ENCODE assay signal across 12 cellular contexts in the genomic region with DNA sequence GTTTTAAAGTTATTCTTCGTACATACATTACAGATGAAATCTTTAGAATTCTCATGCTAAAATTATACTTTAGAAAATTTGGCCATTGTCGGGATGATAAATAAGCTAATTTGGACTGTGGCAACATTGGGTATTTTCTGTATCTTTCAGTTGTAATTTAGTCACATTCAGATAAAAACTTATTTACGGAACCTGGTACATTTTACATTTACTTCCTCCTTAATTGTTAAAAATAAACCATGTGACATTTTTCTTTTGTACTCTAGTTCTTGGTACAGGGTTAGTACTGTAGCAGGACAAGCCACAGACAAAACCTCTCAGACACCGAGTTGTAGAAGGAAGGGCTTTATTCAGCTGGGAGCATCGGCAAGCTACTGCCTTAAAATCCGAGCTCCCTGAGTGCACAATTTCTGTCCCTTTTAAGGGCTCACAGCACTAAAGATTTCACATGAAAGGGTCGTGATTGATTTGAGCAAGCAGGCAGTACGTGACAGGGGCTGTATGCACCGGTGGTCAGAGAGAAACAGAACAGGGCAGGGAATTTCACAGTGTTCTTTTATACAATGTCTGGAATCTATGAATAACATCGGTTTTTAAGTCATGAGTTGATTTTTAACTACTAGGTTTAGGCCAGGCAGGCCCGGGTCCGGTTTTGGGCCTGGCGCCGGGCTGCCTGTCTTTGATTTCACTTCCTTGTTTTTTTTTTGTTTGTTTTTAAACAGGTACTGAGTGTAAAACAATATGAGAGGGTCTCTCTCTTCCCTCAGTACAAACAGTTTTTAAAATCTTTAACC. TPM values are rescaled to one million over a fixed set of nuclear protein-coding genes. Genes with fewer than 3 reads are reported as not detected.
A peak's percentile ranks its signal among the peaks of the same experiment; 100 is the strongest.
DNase-seq lines count a peak whose midpoint lies in the region; ATAC-seq, FAIRE-seq and TF ChIP-seq lines count a peak whose summit lies in the region.
"Not testable (repeated sequence)": the region's sequence is repeated elsewhere in the genome, so short reads cannot be mapped to it uniquely, and the experiment has no call there.
"Had no signal": no experiment of that assay in that cellular context is flagged by ENCODE, and none has a peak within 500 bp of the region (broad histone marks: within the 10 kb centered on the region; RNA-seq: fewer than 3 reads in every experiment).

No MANE protein-coding gene starts in this region.

- peak overlapping the region; percentile 81 for H3K27ac Mint-ChIP-seq in activated CD4-positive, alpha-beta T cell treated with anti-CD3 and anti-CD28 coated beads, Interleukin-2, amount 10 ng/mL, durations not matched to agents 24 days and 14 days
- H3K27ac Mint-ChIP-seq in astrocyte (ENCODE audit: unreplicated experiment) = peak overlapping the region; percentile 79

- peak overlapping the region; percentile 96 for H3K4me3 ChIP-seq in DOHH2 (ENCODE audit: low read length)
- not testable (repeated sequence) for H3K4me3 ChIP-seq in astrocyte (ENCODE audit: insufficient read depth, low read depth, low read length); mesenchymal stem cell (ENCODE audit: insufficient read depth in 1 of 2, low read depth in 1 of 2, low read length in 2 of 2)
- peak overlapping the region; percentile 2 to 34 (median 22) for H3K4me3 ChIP-seq in esophagus muscularis mucosa
- peak overlapping the region in 3 of 4 donors; percentile 27 to 44 (median 41) for H3K4me3 ChIP-seq in upper lobe of left lung

- not testable (repeated sequence) for H4K20me1 ChIP-seq in DOHH2 (ENCODE audit: control insufficient read depth, insufficient read depth, low read depth, low read length); astrocyte (ENCODE audit: insufficient read depth, low read length)

- H3K79me1 ChIP-seq in mesenchymal stem cell (replicated peaks; ENCODE audit: low read length, poor library complexity, severe bottlenecking) = not testable (repeated sequence)

- not testable (repeated sequence) for H3K9me3 ChIP-seq in DOHH2 (ENCODE audit: control insufficient read depth, insufficient read depth, low read length); astrocyte (ENCODE audit: insufficient read depth, low read depth, low read length); esophagus muscularis mucosa; mesenchymal stem cell (ENCODE audit: control insufficient read depth, low read length); upper lobe of left lung

- H3K27ac ChIP-seq in DOHH2 (ENCODE audit: low read depth, low read length) (peak overlapping the region; percentile 81), esophagus muscularis mucosa (replicated peaks in 1 of 4) (peak overlapping the region in 3 of 4 donors; percentile 10 to 69 (median 26)), mesenchymal stem cell (ENCODE audit: low read length, poor library complexity, severe bottlenecking) (peak overlapping the region; percentile 85), upper lobe of left lung (peak overlapping the region; percentile 55 to 97 (median 88))
- not testable (repeated sequence) for H3K27ac ChIP-seq in astrocyte (ENCODE audit: low read depth, low read length)

- not testable (repeated sequence) for H3K23ac ChIP-seq in mesenchymal stem cell (ENCODE audit: low read length in 2 of 2)

- peaks cover 54% of the 10 kb centered on the region for H3K36me3 Mint-ChIP-seq in activated CD4-positive, alpha-beta T cell treated with anti-CD3 and anti-CD28 coated beads, Interleukin-2, amount 10 ng/mL, durations not matched to agents 24 days and 14 days (ENCODE audit: low read depth)
- peaks cover 11% of the 10 kb centered on the region for H3K36me3 Mint-ChIP-seq in astrocyte (ENCODE audit: low read depth, unreplicated experiment)

- H3K14ac ChIP-seq in mesenchymal stem cell (ENCODE audit: low read length in 2 of 2) = not testable (repeated sequence)

- 83% methylated on average over 14 of the region's 14 CpGs for WGBS in esophagus muscularis mucosa
- 95% methylated on average over 12 of the region's 14 CpGs for WGBS in mesenchymal stem cell
- WGBS in upper lobe of left lung, 2 donors = 58 to 64% methylated on average over 14 of the region's 14 CpGs

- not testable (repeated sequence) for H3K4ac ChIP-seq in mesenchymal stem cell (ENCODE audit: low read depth in 1 of 2, low read length in 2 of 2)

- not testable (repeated sequence) for H3K27me3 ChIP-seq in DOHH2 (ENCODE audit: control insufficient read depth, low read length); astrocyte (ENCODE audit: insufficient read depth, low read length); esophagus muscularis mucosa; mesenchymal stem cell (ENCODE audit: control insufficient read depth in 1 of 2, insufficient read depth in 1 of 2, low read length in 2 of 2); upper lobe of left lung

- DNase-seq in NOMO-1 treated with DMSO at 0.1 percent for 48 hours (lab: John Stamatoyannopoulos, UW; ENCODE audit: unreplicated experiment) = peak; percentile 15
- DNase-seq in activated CD4-positive, alpha-beta T cell treated with anti-CD3 and anti-CD28 coated beads, Interleukin-2, amount 10 ng/mL, durations not matched to agents 24 days and 14 days; astrocyte (ENCODE audit: low read depth); esophagus muscularis mucosa (ENCODE audit: extremely low spot score); mesenchymal stem cell; upper lobe of left lung: not testable (repeated sequence)
- peak; percentile 82 for DNase-seq in renal cortical epithelial cell (ENCODE audit: low read depth)

- peaks cover 50% of the 10 kb centered on the region for H3K4me1 Mint-ChIP-seq in activated CD4-positive, alpha-beta T cell treated with anti-CD3 and anti-CD28 coated beads, Interleukin-2, amount 10 ng/mL, durations not matched to agents 24 days and 14 days
- peaks cover 24% of the 10 kb centered on the region for H3K4me1 Mint-ChIP-seq in astrocyte (ENCODE audit: low read depth, unreplicated experiment)

- intact Hi-C loops in activated CD4-positive, alpha-beta T cell treated with anti-CD3 and anti-CD28 coated beads, Interleukin-2, amount 10 ng/mL, durations not matched to agents 24 days and 14 days (cut with micrococcal nuclease) = not testable (repeated sequence)
- intact Hi-C loops in esophagus muscularis mucosa (cut with DNase I) = loop anchor here (10.0 kb wide), 1 partner anchor 306 kb away; no protein-coding TSS in a partner anchor

- not testable (repeated sequence) for H4K91ac ChIP-seq in mesenchymal stem cell (ENCODE audit: low read length)

- peaks cover 79% of the 10 kb centered on the region for H3K79me2 ChIP-seq in DOHH2 (ENCODE audit: control insufficient read depth, low read length)
- peaks cover 38% of the 10 kb centered on the region for H3K79me2 ChIP-seq in astrocyte (ENCODE audit: insufficient read depth, low read length)

- not testable (repeated sequence) for TF ChIP-seq POLR2A in esophagus muscularis mucosa (IDR thresholded peaks at IDR 0.05; ENCODE audit: low read depth)
- TF ChIP-seq POLR2A in upper lobe of left lung (IDR thresholded peaks at IDR 0.05) = peak in 1 of 4 donors; percentile 33

- H3K36me3 ChIP-seq in DOHH2 (ENCODE audit: control insufficient read depth, low read length) = peaks cover 58% of the 10 kb centered on the region
- peaks cover 21% of the 10 kb centered on the region for H3K36me3 ChIP-seq in astrocyte (ENCODE audit: insufficient read depth, low read length)
- H3K36me3 ChIP-seq in esophagus muscularis mucosa = peaks cover 36 to 52% (median 45%) of the 10 kb centered on the region in 4 donors
- H3K36me3 ChIP-seq in mesenchymal stem cell (ENCODE audit: control insufficient read depth in 1 of 2, insufficient read depth in 2 of 2, low read depth in 1 of 2, low read length in 2 of 2) = peaks cover 18 to 39% of the 10 kb centered on the region in 2 experiments
- H3K36me3 ChIP-seq in upper lobe of left lung = peaks cover 20 to 48% (median 35%) of the 10 kb centered on the region in 4 donors

- peaks cover 17% of the 10 kb centered on the region for H3F3A ChIP-seq in DOHH2 (ENCODE audit: control insufficient read depth, insufficient read depth)

- H2BK120ac ChIP-seq in mesenchymal stem cell (ENCODE audit: low read depth, low read length) = not testable (repeated sequence)

- not testable (repeated sequence) for H2AFZ ChIP-seq in astrocyte (ENCODE audit: low read depth, low read length); mesenchymal stem cell (ENCODE audit: low read depth, low read length)

- H3K27me3 Mint-ChIP-seq in activated CD4-positive, alpha-beta T cell treated with anti-CD3 and anti-CD28 coated beads, Interleukin-2, amount 10 ng/mL, durations not matched to agents 24 days and 14 days; astrocyte (ENCODE audit: low read depth, unreplicated experiment): not testable (repeated sequence)

- H2BK12ac ChIP-seq in mesenchymal stem cell (ENCODE audit: low read length in 2 of 2) = not testable (repeated sequence)

- H2AK5ac ChIP-seq in mesenchymal stem cell (ENCODE audit: low read length, severe bottlenecking) = not testable (repeated sequence)

- H3K4me3 Mint-ChIP-seq in activated CD4-positive, alpha-beta T cell treated with anti-CD3 and anti-CD28 coated beads, Interleukin-2, amount 10 ng/mL, durations not matched to agents 24 days and 14 days = peak overlapping the region; percentile 90
- peak overlapping the region; percentile 54 for H3K4me3 Mint-ChIP-seq in astrocyte (ENCODE audit: unreplicated experiment)

- ATAC-seq in upper lobe of left lung (ENCODE audit: low FRiP score in 2 of 2) = not testable (repeated sequence)

- H4K8ac ChIP-seq in mesenchymal stem cell (ENCODE audit: low read length) = not testable (repeated sequence)

- not testable (repeated sequence) for H3K9ac ChIP-seq in astrocyte (ENCODE audit: low read length)
- peak overlapping the region; percentile 80 for H3K9ac ChIP-seq in mesenchymal stem cell (ENCODE audit: low read length)

- not testable (repeated sequence) for H2BK5ac ChIP-seq in mesenchymal stem cell (ENCODE audit: low read depth, low read length, poor library complexity, severe bottlenecking)

- not testable (repeated sequence) for H3K18ac ChIP-seq in mesenchymal stem cell (ENCODE audit: low read depth in 1 of 2, low read length in 2 of 2)

- H3K9me2 ChIP-seq in DOHH2 (replicated peaks; ENCODE audit: control insufficient read depth, low read length) = not testable (repeated sequence)

- not testable (repeated sequence) for TF ChIP-seq EP300 in esophagus muscularis mucosa (IDR thresholded peaks at IDR 0.05); upper lobe of left lung (IDR thresholded peaks at IDR 0.05)

- H3K9me3 Mint-ChIP-seq in activated CD4-positive, alpha-beta T cell treated with anti-CD3 and anti-CD28 coated beads, Interleukin-2, amount 10 ng/mL, durations not matched to agents 24 days and 14 days; astrocyte (ENCODE audit: unreplicated experiment): not testable (repeated sequence)

- not testable (repeated sequence) for FAIRE-seq in astrocyte (lab: Jason Lieb, UNC)

- H2BK15ac ChIP-seq in mesenchymal stem cell (ENCODE audit: low read depth, poor library complexity, severe bottlenecking) = not testable (repeated sequence)

- TF ChIP-seq CTCF in DOHH2 (IDR thresholded peaks at IDR 0.05; ENCODE audit: low read depth, low read length, poor library complexity, severe bottlenecking); astrocyte (IDR thresholded peaks at IDR 0.05; ENCODE audit: insufficient read depth, low read depth, low read length); esophagus muscularis mucosa (IDR thresholded peaks at IDR 0.05); upper lobe of left lung (IDR thresholded peaks at IDR 0.05): not testable (repeated sequence)

- H3K4me1 ChIP-seq in DOHH2 (ENCODE audit: control insufficient read depth, low read length) (peaks cover 34% of the 10 kb centered on the region), astrocyte (ENCODE audit: insufficient read depth, low read length) (peaks cover 16% of the 10 kb centered on the region), esophagus muscularis mucosa (peaks cover 19 to 35% (median 29%) of the 10 kb centered on the region in 4 donors), mesenchymal stem cell (ENCODE audit: control insufficient read depth, insufficient read depth, low read depth, low read length) (peaks cover 17% of the 10 kb centered on the region), upper lobe of left lung (peaks cover 21 to 48% (median 44%) of the 10 kb centered on the region in 4 donors)

- H3K4me2 ChIP-seq in DOHH2 (ENCODE audit: low read length) = peak overlapping the region; percentile 81
- H3K4me2 ChIP-seq in astrocyte (ENCODE audit: low read length) = not testable (repeated sequence)
- peak overlapping the region; percentile 59 for H3K4me2 ChIP-seq in mesenchymal stem cell (ENCODE audit: low read length, poor library complexity, severe bottlenecking)

RNA-seq across cellular contexts. Expression of a gene that starts 4.4 kb away (rescaled TPM):
- total RNA-seq in activated CD4-positive, alpha-beta T cell treated with anti-CD3 and anti-CD28 coated beads, Interleukin-2, amount 10 ng/mL, durations not matched to agents 24 days and 14 days = 160 and 177 TPM in 2 replicates
- total RNA-seq in astrocyte (120 and 149 TPM in 2 replicates), esophagus muscularis mucosa (10 to 100 TPM; 31.1 to 52.5 (median 42.9) TPM), renal cortical epithelial cell (467 and 835 TPM in 2 replicates), upper lobe of left lung (100 to 1,000 TPM; 147 to 279 (median 196) TPM)
- polyA plus RNA-seq in mesenchymal stem cell (2013, experiment 1 of 2) = 77.8 TPM
- 74.3 TPM for polyA plus RNA-seq in mesenchymal stem cell (2013, experiment 2 of 2)

RNA-seq across cellular contexts. Expression of a gene that starts 33.7 kb away (rescaled TPM):
- not detected in 2 replicates for total RNA-seq in activated CD4-positive, alpha-beta T cell treated with anti-CD3 and anti-CD28 coated beads, Interleukin-2, amount 10 ng/mL, durations not matched to agents 24 days and 14 days
- total RNA-seq in astrocyte (0.31 TPM in 1 of 2 replicates, not detected in the other), esophagus muscularis mucosa (not detected), renal cortical epithelial cell (under 0.01 and 0.05 TPM in 2 replicates), upper lobe of left lung (not detected)
- polyA plus RNA-seq in mesenchymal stem cell (2013, experiment 1 of 2) = 0.04 TPM
- 0.01 TPM for polyA plus RNA-seq in mesenchymal stem cell (2013, experiment 2 of 2)
- total RNA-seq: glomerular endothelial cell, osteoblast, SJSA1 had no signal

RNA-seq across cellular contexts. Expression of a gene that starts 43.5 kb away (rescaled TPM):
- total RNA-seq in activated CD4-positive, alpha-beta T cell treated with anti-CD3 and anti-CD28 coated beads, Interleukin-2, amount 10 ng/mL, durations not matched to agents 24 days and 14 days = not detected in 2 replicates
- total RNA-seq in astrocyte (not detected in 2 replicates), esophagus muscularis mucosa (under 1 TPM in 3 of 4 donors, not detected in 1; 0.17 to 0.50 (median 0.45) TPM), renal cortical epithelial cell (not detected in 2 replicates), upper lobe of left lung (under 1 TPM in 2 of 6 donors, not detected in 4; 0.13 to 0.89 TPM)
- not detected for polyA plus RNA-seq in mesenchymal stem cell (2013, experiment 1 of 2)
- polyA plus RNA-seq in mesenchymal stem cell (2013, experiment 2 of 2) = not detected
- total RNA-seq: aorta, glomerular endothelial cell, osteoblast, SJSA1 had no signal
